Comparison of ENCODE assay signal across 8 cellular contexts in genomic region chr9:69549310-69550202, GRCh38.
DNase-seq lines count a peak whose midpoint lies in the region; ATAC-seq and TF ChIP-seq lines count a peak whose summit lies in the region.

No MANE protein-coding gene starts in this region.

- TF ChIP-seq CTCF in GM10248 (IDR thresholded peaks at IDR 0.05; ENCODE audit: control extremely low read depth, extremely low read depth, low read depth, missing control alignments) = peak; percentile 67
- TF ChIP-seq CTCF in esophagus squamous epithelium (IDR thresholded peaks at IDR 0.05) = peak; percentile 15 to 88 (median 78)
- TF ChIP-seq CTCF in nephron (IDR thresholded peaks at IDR 0.05; ENCODE audit: unreplicated experiment in 3 of 3) = peak; percentile 83 to 90 (median 90)

- no peak for TF ChIP-seq POLR2A in esophagus squamous epithelium (IDR thresholded peaks at IDR 0.05)

- no peak overlapping the region for H3K4me3 Mint-ChIP-seq in nephron

- no peaks in the 10 kb centered on the region for H3K36me3 Mint-ChIP-seq in nephron (ENCODE audit: low read depth)

- no peaks in the 10 kb centered on the region for H3K9me3 Mint-ChIP-seq in nephron

- H3K9me3 ChIP-seq in esophagus squamous epithelium = no peaks in the 10 kb centered on the region

- no peak overlapping the region for H3K4me3 ChIP-seq in esophagus squamous epithelium

- H3K36me3 ChIP-seq in esophagus squamous epithelium = no peaks in the 10 kb centered on the region

- H3K27ac ChIP-seq in esophagus squamous epithelium = no peak overlapping the region

- peaks cover 0 to 4% (median 0%) of the 10 kb centered on the region in 3 donors for H3K4me1 ChIP-seq in esophagus squamous epithelium

- WGBS in esophagus squamous epithelium, 2 donors = 24 to 25% methylated on average over 14 of the region's 14 CpGs

- POLR2A ChIA-PET in GM10248 (lab: Yijun Ruan, JAX) = no interaction called here

- peaks cover 11% of the 10 kb centered on the region for H3K4me1 Mint-ChIP-seq in nephron

- intact Hi-C loops in esophagus squamous epithelium (cut with DNase I) = loop anchor here (5.0 kb wide), 1 partner anchor 127 kb away; no protein-coding TSS in a partner anchor

- ATAC-seq in HG03135 (IDR thresholded peaks at IDR 0.05; ENCODE audit: unreplicated experiment) = no peak

- peaks cover 3% of the 10 kb centered on the region for H3K27me3 Mint-ChIP-seq in nephron (ENCODE audit: low read depth)

- CTCF ChIA-PET in GM10248 (lab: Yijun Ruan, JAX) = interaction anchor here (0.9 to 7.6 kb wide), 3 partner anchors 17 to 496 kb away, joined by 3 to 130 read pairs (median 3); no protein-coding TSS in a partner anchor

- peak; percentile 52 for DNase-seq in AG08395 (ENCODE audit: low spot score)
- peak; percentile 45 for DNase-seq in GM10248 (ENCODE audit: extremely low spot score)
- peak; percentile 28 for DNase-seq in HuH-7.5 (ENCODE audit: low spot score)
- peak; percentile 3 for DNase-seq in T-helper 9 cell
- DNase-seq in esophagus squamous epithelium (lab: John Stamatoyannopoulos, UW) = no peak
- no peak for DNase-seq in cerebellar nuclear complex (lab: John Stamatoyannopoulos, UW)

- peak overlapping the region in 1 of 3 experiments; percentile 3 for H3K27ac Mint-ChIP-seq in nephron

- H3K27me3 ChIP-seq in esophagus squamous epithelium = no peaks in the 10 kb centered on the region

Comparison
In these comparisons a context has a peak if more than half of its experiments do, and no peak if none do; other contexts are left out.
1. DNase-seq: peak in AG08395 (single experiment), GM10248 (single experiment), HuH-7.5 (single experiment) and T-helper 9 cell (single experiment); none in esophagus squamous epithelium (single experiment) and cerebellar nuclear complex (0 of 2).
2. Peak in every context shown above with its lines, with median percentiles within 50 percentile points of each other: CTCF ChIP-seq.